ENCODE assay signal across 25 cellular contexts in the genomic region with DNA sequence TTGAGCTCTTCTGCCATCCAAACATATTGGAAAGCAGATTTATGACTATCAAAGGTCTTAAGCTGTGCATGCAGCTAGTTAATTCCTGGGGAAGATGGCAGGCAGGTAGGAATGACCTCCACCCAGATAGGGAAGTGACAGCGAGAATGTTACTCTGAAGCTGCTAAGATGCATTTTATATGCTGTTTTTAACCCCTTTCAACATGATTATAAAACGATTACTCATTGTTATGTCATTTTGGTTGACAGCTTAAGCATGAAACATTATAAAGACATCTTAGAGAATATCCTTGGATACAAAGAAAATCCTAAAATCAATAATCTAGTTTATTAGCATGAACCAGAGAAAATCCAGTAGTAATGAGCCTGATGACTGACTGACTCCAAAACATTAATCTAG.
DNase-seq lines count a peak whose midpoint lies in the region; ATAC-seq, FAIRE-seq and TF ChIP-seq lines count a peak whose summit lies in the region.
"Had no signal": no experiment of that assay in that cellular context is flagged by ENCODE, and none has a peak within 500 bp of the region (broad histone marks: within the 10 kb centered on the region; RNA-seq: fewer than 3 reads in every experiment).

No MANE protein-coding gene starts in this region.

- H3K4me1 ChIP-seq in PC-3 (ENCODE audit: insufficient read depth, low read length), result peaks cover 10% of the 10 kb centered on the region
- H3K4me1 ChIP-seq in endocrine pancreas (ENCODE audit: control insufficient read depth, insufficient read depth, low read length), result peaks cover 11% of the 10 kb centered on the region
- H3K4me1 ChIP-seq: A549; BE2C; BLaER1 treated with 17β-estradiol and CSF1 and Interleukin-3, amounts not matched to agents 10 nM and 100 nM had no signal

- no peaks in the 10 kb centered on the region for H4K20me1 ChIP-seq in PC-3 (ENCODE audit: low read length)
- H4K20me1 ChIP-seq: BLaER1 treated with 17β-estradiol and CSF1 and Interleukin-3, amounts not matched to agents 10 nM and 100 nM had no signal

- no peaks in the 10 kb centered on the region for H3K36me3 Mint-ChIP-seq in effector memory CD8-positive, alpha-beta T cell (ENCODE audit: insufficient read depth)
- H3K36me3 Mint-ChIP-seq: CD14-positive monocyte; CD8-positive, alpha-beta memory T cell had no signal

- BruUV-seq in PC-3 (replicated peaks; lab: Mats Ljungman, UMichigan), result no TSS peak

- no peaks in the 10 kb centered on the region for H3K4me1 Mint-ChIP-seq in effector memory CD8-positive, alpha-beta T cell (ENCODE audit: low read depth in 2 of 2)
- H3K4me1 Mint-ChIP-seq: CD14-positive monocyte; CD8-positive, alpha-beta memory T cell had no signal

- ATAC-seq in PC-3, result peak; percentile 81
- ATAC-seq in GM21723 (IDR thresholded peaks at IDR 0.05; ENCODE audit: unreplicated experiment), result no peak
- no peak for ATAC-seq in effector memory CD8-positive, alpha-beta T cell (replicated peaks)
- ATAC-seq: A549, HCT116 had no signal

- no peak overlapping the region for H2AFZ ChIP-seq in PC-3 (ENCODE audit: low read length)
- H2AFZ ChIP-seq: GM23248 had no signal

- H3K36me3 ChIP-seq in PC-3 (ENCODE audit: low read depth, low read length) (no peaks in the 10 kb centered on the region), endocrine pancreas (ENCODE audit: control insufficient read depth, insufficient read depth, low read length) (no peaks in the 10 kb centered on the region)
- H3K36me3 ChIP-seq: BE2C; BLaER1 treated with 17β-estradiol and CSF1 and Interleukin-3, amounts not matched to agents 10 nM and 100 nM had no signal

- no peaks in the 10 kb centered on the region for H3K79me2 ChIP-seq in PC-3 (ENCODE audit: low read length)

- FAIRE-seq in H54 (lab: Jason Lieb, UNC), result no peak
- FAIRE-seq: A549, GM12891, GM18507, H1 had no signal

- POLR2A ChIA-PET in HEK293T (lab: Yijun Ruan, JAX), result no interaction called here
- POLR2A ChIA-PET in PC-3 (lab: Charles Lee; ENCODE audit: unreplicated experiment), result interaction anchor here (0.6 kb wide), 1 partner anchor 186 kb away, joined by 3 read pairs; no protein-coding TSS in a partner anchor

- no peak overlapping the region for H3K4me3 Mint-ChIP-seq in effector memory CD8-positive, alpha-beta T cell
- H3K4me3 Mint-ChIP-seq: CD14-positive monocyte; CD4-positive, alpha-beta T cell; CD8-positive, alpha-beta memory T cell; H9; HFFc6 had no signal

- no peak for TF ChIP-seq CTCF in PC-3 (conservative IDR thresholded peaks at IDR 0.05; ENCODE audit: low read depth, low read length)

- no peaks in the 10 kb centered on the region for H3K9me3 Mint-ChIP-seq in effector memory CD8-positive, alpha-beta T cell
- H3K9me3 Mint-ChIP-seq: CD14-positive monocyte; CD4-positive, alpha-beta T cell; CD8-positive, alpha-beta memory T cell; H9; HFFc6 had no signal

- intact Hi-C loops in PC-3 (cut with micrococcal nuclease), result loop anchor here (5.0 to 10.0 kb wide), 2 partner anchors 91 to 168 kb away; no protein-coding TSS in a partner anchor

- H3K27ac ChIP-seq in PC-3 (ENCODE audit: low read length), result no peak overlapping the region
- H3K27ac ChIP-seq: A549; BLaER1 treated with 17β-estradiol and CSF1 and Interleukin-3, amounts not matched to agents 10 nM and 100 nM; GM23248 had no signal

- no peak for DNase-seq in HEK293T (ENCODE audit: extremely low spot score)
- DNase-seq in PC-3, result peak; percentile 53
- DNase-seq in H54 (ENCODE audit: insufficient read length, low spot score), result no peak
- DNase-seq in middle frontal gyrus (ENCODE audit: extremely low spot score, low spot score), result no peak
- no peak for DNase-seq in effector memory CD8-positive, alpha-beta T cell
- DNase-seq: 8988T; ACHN; AML-193; BE2C; CD4-positive, alpha-beta T cell; CD8-positive, alpha-beta memory T cell; DMS53; GF-D8; GM23248; H9; HFFc6 had no signal

- no peak overlapping the region for H3K27ac Mint-ChIP-seq in effector memory CD8-positive, alpha-beta T cell
- H3K27ac Mint-ChIP-seq: CD14-positive monocyte; CD4-positive, alpha-beta T cell; CD8-positive, alpha-beta memory T cell; H9; HFFc6 had no signal

- H3K9me2 ChIP-seq in PC-3 (replicated peaks; ENCODE audit: low read length), result no peaks in the 10 kb centered on the region

- H3K4me2 ChIP-seq in PC-3 (ENCODE audit: low read length), result no peak overlapping the region
- H3K4me2 ChIP-seq: A549; BLaER1 treated with 17β-estradiol and CSF1 and Interleukin-3, amounts not matched to agents 10 nM and 100 nM had no signal

- no peak for TF ChIP-seq POLR2A in H54 (IDR thresholded peaks at IDR 0.05; ENCODE audit: low read depth, low read length)

- H3K27me3 Mint-ChIP-seq in effector memory CD8-positive, alpha-beta T cell, result peaks cover under 1 to 7% of the 10 kb centered on the region in 2 donors

- H3K9me3 ChIP-seq in PC-3 (ENCODE audit: low read length) (no peaks in the 10 kb centered on the region), endocrine pancreas (ENCODE audit: control insufficient read depth, low read length) (no peaks in the 10 kb centered on the region)
- H3K9me3 ChIP-seq: A549; BE2C; BLaER1 treated with 17β-estradiol and CSF1 and Interleukin-3, amounts not matched to agents 10 nM and 100 nM had no signal

- no peaks in the 10 kb centered on the region for H3K27me3 ChIP-seq in PC-3 (ENCODE audit: low read length)
- no peaks in the 10 kb centered on the region for H3K27me3 ChIP-seq in endocrine pancreas (ENCODE audit: control insufficient read depth, insufficient read depth, low read length)
- H3K27me3 ChIP-seq: BE2C; BLaER1 treated with 17β-estradiol and CSF1 and Interleukin-3, amounts not matched to agents 10 nM and 100 nM had no signal

- CTCF ChIA-PET in HEK293T (lab: Yijun Ruan, JAX) (no interaction called here), PC-3 (lab: Charles Lee) (interaction anchor here (0.5 kb wide), 1 partner anchor 410 kb away, joined by 6 read pairs; no protein-coding TSS in a partner anchor)

- H3K9ac ChIP-seq in PC-3 (ENCODE audit: low read length), result no peak overlapping the region
- H3K9ac ChIP-seq in endocrine pancreas (ENCODE audit: control insufficient read depth, insufficient read depth, low read length), result no peak overlapping the region
- H3K9ac ChIP-seq: BLaER1 treated with 17β-estradiol and CSF1 and Interleukin-3, amounts not matched to agents 10 nM and 100 nM; GM23248 had no signal

- H3F3A ChIP-seq in PC-3 (ENCODE audit: low read length, unreplicated experiment), result no peaks in the 10 kb centered on the region

- H3K4me3 ChIP-seq in PC-3 (ENCODE audit: low read length) (no peak overlapping the region), endocrine pancreas (ENCODE audit: control insufficient read depth, insufficient read depth, low read length) (peak overlapping the region; percentile 58)
- H3K4me3 ChIP-seq: A549; BLaER1 treated with 17β-estradiol and CSF1 and Interleukin-3, amounts not matched to agents 10 nM and 100 nM; GM23248 had no signal

TF ChIP-seq in HEK293T, 16 proteins besides CTCF, POLR2A, EP300 and RAD21:
- TF ChIP-seq ZNF384 (IDR thresholded peaks at IDR 0.05) (no peak), FOXA1 (IDR thresholded peaks at IDR 0.05) (no peak), ELF4 (IDR thresholded peaks at IDR 0.05) (no peak), FOXK2 (IDR thresholded peaks at IDR 0.05) (no peak), HDGF (IDR thresholded peaks at IDR 0.05; ENCODE audit: borderline replicate concordance) (no peak)
- TF ChIP-seq, protein P1, sequence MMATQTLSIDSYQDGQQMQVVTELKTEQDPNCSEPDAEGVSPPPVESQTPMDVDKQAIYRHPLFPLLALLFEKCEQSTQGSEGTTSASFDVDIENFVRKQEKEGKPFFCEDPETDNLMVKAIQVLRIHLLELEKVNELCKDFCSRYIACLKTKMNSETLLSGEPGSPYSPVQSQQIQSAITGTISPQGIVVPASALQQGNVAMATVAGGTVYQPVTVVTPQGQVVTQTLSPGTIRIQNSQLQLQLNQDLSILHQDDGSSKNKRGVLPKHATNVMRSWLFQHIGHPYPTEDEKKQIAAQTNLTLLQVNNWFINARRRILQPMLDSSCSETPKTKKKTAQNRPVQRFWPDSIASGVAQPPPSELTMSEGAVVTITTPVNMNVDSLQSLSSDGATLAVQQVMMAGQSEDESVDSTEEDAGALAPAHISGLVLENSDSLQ (IDR thresholded peaks at IDR 0.05), result peak; percentile 57; the same call in 1 of the 2 replicates
